In genomic region chr18:76436342-76436741, GRCh38 we compare ENCODE assay signal across 17 cellular contexts. TPM values are rescaled to one million over a fixed set of nuclear protein-coding genes. Genes with fewer than 3 reads are reported as not detected.
A peak's percentile ranks its signal among the peaks of the same experiment; 100 is the strongest.
DNase-seq lines count a peak whose midpoint lies in the region; ATAC-seq, FAIRE-seq and TF ChIP-seq lines count a peak whose summit lies in the region.
"Had no signal": no experiment of that assay in that cellular context is flagged by ENCODE, and none has a peak within 500 bp of the region (broad histone marks: within the 10 kb centered on the region; RNA-seq: fewer than 3 reads in every experiment).

No MANE protein-coding gene starts in this region.

- H3K4me1 ChIP-seq in spleen (peaks cover 0 to 24% (median 9%) of the 10 kb centered on the region in 6 donors), mesenchymal stem cell (ENCODE audit: control insufficient read depth, insufficient read depth, low read depth, low read length) (no peaks in the 10 kb centered on the region)
- H3K4me1 ChIP-seq: A549, BE2C had no signal

- 90 to 95% (median 92%) methylated on average over 16 of the region's 16 CpGs for WGBS in spleen, 5 donors
- WGBS in mesenchymal stem cell = 97% methylated on average over 16 of the region's 16 CpGs

- no peak overlapping the region for H3K18ac ChIP-seq in mesenchymal stem cell (ENCODE audit: low read depth in 1 of 2, low read length in 2 of 2)

- H3K4me3 ChIP-seq in bronchial epithelial cell (ENCODE audit: low read depth, low read length) = no peak overlapping the region
- H3K4me3 ChIP-seq in spleen = no peak overlapping the region
- H3K4me3 ChIP-seq in mesenchymal stem cell (ENCODE audit: insufficient read depth in 1 of 2, low read depth in 1 of 2, low read length in 2 of 2) = no peak overlapping the region
- H3K4me3 ChIP-seq: A549 had no signal

- H2AFZ ChIP-seq in mesenchymal stem cell (ENCODE audit: low read depth, low read length) = no peak overlapping the region

- no peak overlapping the region for H3K9ac ChIP-seq in mesenchymal stem cell (ENCODE audit: low read length)

- intact Hi-C loops in spleen (cut with DNase I; ENCODE audit: low total_unique reads) = no loop called here

- H2BK120ac ChIP-seq in mesenchymal stem cell (ENCODE audit: low read depth, low read length) = no peak overlapping the region

- H3K79me1 ChIP-seq in mesenchymal stem cell (replicated peaks; ENCODE audit: low read length, poor library complexity, severe bottlenecking) = peaks cover 52% of the 10 kb centered on the region

- peaks cover 98% of the 10 kb centered on the region for H3K36me3 Mint-ChIP-seq in nephron progenitor cell (ENCODE audit: low read depth)

- no peak overlapping the region for H4K8ac ChIP-seq in mesenchymal stem cell (ENCODE audit: low read length)

- FAIRE-seq in bronchial epithelial cell (lab: Jason Lieb, UNC) = peak; percentile 32
- FAIRE-seq: A549, GM12892 had no signal

- H3K9me3 ChIP-seq in spleen = no peaks in the 10 kb centered on the region
- no peaks in the 10 kb centered on the region for H3K9me3 ChIP-seq in mesenchymal stem cell (ENCODE audit: control insufficient read depth, low read length)
- H3K9me3 ChIP-seq: A549, BE2C had no signal

- no peak overlapping the region for H3K4me2 ChIP-seq in mesenchymal stem cell (ENCODE audit: low read length, poor library complexity, severe bottlenecking)
- H3K4me2 ChIP-seq: A549 had no signal

- no peak overlapping the region for H3K4ac ChIP-seq in mesenchymal stem cell (ENCODE audit: low read depth in 1 of 2, low read length in 2 of 2)

- no peak overlapping the region for H3K27ac ChIP-seq in spleen
- no peak overlapping the region for H3K27ac ChIP-seq in mesenchymal stem cell (ENCODE audit: low read length, poor library complexity, severe bottlenecking)
- H3K27ac ChIP-seq: A549, C4-2B had no signal

- H3K36me3 ChIP-seq in bronchial epithelial cell (ENCODE audit: control insufficient read depth, insufficient read depth, low read length) (peaks cover 30% of the 10 kb centered on the region), spleen (peaks cover 0 to 80% (median 17%) of the 10 kb centered on the region in 6 donors), mesenchymal stem cell (ENCODE audit: control insufficient read depth in 1 of 2, insufficient read depth in 2 of 2, low read depth in 1 of 2, low read length in 2 of 2) (peaks cover 56 to 59% of the 10 kb centered on the region in 2 experiments)

- H3K27ac Mint-ChIP-seq in nephron progenitor cell = peak overlapping the region; percentile 69
- H3K27ac Mint-ChIP-seq: CD8-positive, alpha-beta T cell; HFFc6 had no signal

- H3K27me3 Mint-ChIP-seq in nephron progenitor cell (ENCODE audit: low read depth, poor library complexity) = no peaks in the 10 kb centered on the region

- TF ChIP-seq POLR2A in spleen (IDR thresholded peaks at IDR 0.05) = no peak

- no peak for ATAC-seq in GM18867 (IDR thresholded peaks at IDR 0.05; ENCODE audit: unreplicated experiment)
- no peak for ATAC-seq in HG03520 (IDR thresholded peaks at IDR 0.05; ENCODE audit: unreplicated experiment)
- ATAC-seq: CD8-positive, alpha-beta T cell had no signal

- H2BK12ac ChIP-seq in mesenchymal stem cell (ENCODE audit: low read length in 2 of 2) = no peak overlapping the region

- no peak overlapping the region for H4K91ac ChIP-seq in mesenchymal stem cell (ENCODE audit: low read length)

- H2BK5ac ChIP-seq in mesenchymal stem cell (ENCODE audit: low read depth, low read length, poor library complexity, severe bottlenecking) = no peak overlapping the region

- no peak overlapping the region for H3K23ac ChIP-seq in mesenchymal stem cell (ENCODE audit: low read length in 2 of 2)

- no peak overlapping the region for H2AK5ac ChIP-seq in mesenchymal stem cell (ENCODE audit: low read length, severe bottlenecking)

- H3K27me3 ChIP-seq in bronchial epithelial cell (ENCODE audit: control insufficient read depth, insufficient read depth, low read length) (no peaks in the 10 kb centered on the region), spleen (replicated peaks in 1 of 7) (no peaks in the 10 kb centered on the region), mesenchymal stem cell (ENCODE audit: control insufficient read depth in 1 of 2, insufficient read depth in 1 of 2, low read length in 2 of 2) (no peaks in the 10 kb centered on the region)
- H3K27me3 ChIP-seq: BE2C had no signal

- H3K9me3 Mint-ChIP-seq in nephron progenitor cell = no peaks in the 10 kb centered on the region
- H3K9me3 Mint-ChIP-seq: CD8-positive, alpha-beta T cell; HFFc6 had no signal

- no peak overlapping the region for H3K4me3 Mint-ChIP-seq in nephron progenitor cell
- H3K4me3 Mint-ChIP-seq: CD8-positive, alpha-beta T cell; HFFc6 had no signal

- peaks cover 85% of the 10 kb centered on the region for H3K4me1 Mint-ChIP-seq in nephron progenitor cell

- TF ChIP-seq CTCF in bronchial epithelial cell (IDR thresholded peaks at IDR 0.05; ENCODE audit: insufficient read depth, low read length, severe bottlenecking) = no peak
- no peak for TF ChIP-seq CTCF in nephron progenitor cell (IDR thresholded peaks at IDR 0.05)
- no peak for TF ChIP-seq CTCF in spleen (IDR thresholded peaks at IDR 0.05 in 8 of 11, conservative IDR thresholded peaks at IDR 0.05 in 3 of 11)

- H3K14ac ChIP-seq in mesenchymal stem cell (ENCODE audit: low read length in 2 of 2) = no peak overlapping the region

- no peak for DNase-seq in bronchial epithelial cell (ENCODE audit: low read depth)
- DNase-seq in nephron progenitor cell = no peak
- peak; percentile 38 for DNase-seq in spleen
- DNase-seq in mesenchymal stem cell = no peak
- no peak for DNase-seq in NCI-H187 (lab: John Stamatoyannopoulos, UW)
- DNase-seq: BE2C, COR-L47, DND-41, GDM1, HCEC 1CT, HFFc6 had no signal

- H2BK15ac ChIP-seq in mesenchymal stem cell (ENCODE audit: low read depth, poor library complexity, severe bottlenecking) = no peak overlapping the region

RNA-seq across cellular contexts. Expression of gene ZNF516, which starts 58.7 kb away (rescaled TPM):
- total RNA-seq in bronchial epithelial cell (16.6 and 20.9 TPM in 2 replicates), spleen (10 to 100 TPM; 20.8 to 58.4 (median 41.1) TPM)
- polyA plus RNA-seq in spleen = 1 to 10 TPM; 4.5 to 8.7 (median 4.9) TPM
- polyA plus RNA-seq in mesenchymal stem cell (2013, experiment 1 of 2) = 13.7 TPM
- 14.9 TPM for polyA plus RNA-seq in mesenchymal stem cell (2013, experiment 2 of 2)
